ENCODE assay signal across 1 cellular context in the genomic region with DNA sequence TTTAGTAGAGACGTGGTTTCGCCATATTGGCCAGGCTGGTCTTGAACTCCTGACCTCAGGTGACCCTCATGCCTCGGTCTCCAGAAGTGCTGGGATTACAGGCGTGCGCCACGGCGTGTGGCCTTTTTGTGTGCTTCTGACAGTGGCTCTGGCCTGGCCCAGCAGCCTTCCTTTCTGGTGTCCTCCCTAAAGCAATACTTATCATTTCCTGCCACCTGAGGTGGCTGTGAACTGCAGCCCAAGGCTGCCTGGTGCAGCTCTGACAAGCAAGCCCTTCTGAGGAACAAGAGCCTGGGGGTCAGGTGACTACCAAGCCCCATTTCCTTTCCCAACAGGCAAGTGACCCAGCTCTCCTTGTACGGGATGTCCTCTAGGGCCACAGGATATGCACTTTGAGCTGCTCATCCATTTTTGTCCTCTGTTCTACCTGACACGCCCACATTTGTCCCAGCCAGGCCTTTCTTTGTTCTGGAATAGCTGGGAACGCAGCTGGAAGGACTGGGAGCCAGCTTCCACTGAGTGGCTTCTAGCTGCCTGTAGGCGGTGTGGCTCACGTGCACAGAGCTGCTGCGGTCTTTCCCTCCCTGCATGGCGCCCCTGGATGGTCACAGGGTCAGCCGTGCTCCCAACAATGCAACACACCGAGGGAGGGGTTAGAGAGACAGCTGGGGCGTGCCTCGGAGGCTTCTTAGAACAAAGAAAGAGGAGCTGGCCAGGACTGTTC.
TF ChIP-seq lines count a peak whose summit lies in the region.

No MANE protein-coding gene starts in this region.

TF ChIP-seq in K562, 482 proteins besides CTCF, POLR2A, EP300 and RAD21 (continued from another document and continues in another):
- TF ChIP-seq, protein P1, sequence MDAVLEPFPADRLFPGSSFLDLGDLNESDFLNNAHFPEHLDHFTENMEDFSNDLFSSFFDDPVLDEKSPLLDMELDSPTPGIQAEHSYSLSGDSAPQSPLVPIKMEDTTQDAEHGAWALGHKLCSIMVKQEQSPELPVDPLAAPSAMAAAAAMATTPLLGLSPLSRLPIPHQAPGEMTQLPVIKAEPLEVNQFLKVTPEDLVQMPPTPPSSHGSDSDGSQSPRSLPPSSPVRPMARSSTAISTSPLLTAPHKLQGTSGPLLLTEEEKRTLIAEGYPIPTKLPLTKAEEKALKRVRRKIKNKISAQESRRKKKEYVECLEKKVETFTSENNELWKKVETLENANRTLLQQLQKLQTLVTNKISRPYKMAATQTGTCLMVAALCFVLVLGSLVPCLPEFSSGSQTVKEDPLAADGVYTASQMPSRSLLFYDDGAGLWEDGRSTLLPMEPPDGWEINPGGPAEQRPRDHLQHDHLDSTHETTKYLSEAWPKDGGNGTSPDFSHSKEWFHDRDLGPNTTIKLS (IDR thresholded peaks at IDR 0.05; ENCODE audit: borderline replicate concordance, low read depth), result 0 out of 2 replicates have a peak, but pooled peaks have one; percentile 57
- TF ChIP-seq, protein P2, sequence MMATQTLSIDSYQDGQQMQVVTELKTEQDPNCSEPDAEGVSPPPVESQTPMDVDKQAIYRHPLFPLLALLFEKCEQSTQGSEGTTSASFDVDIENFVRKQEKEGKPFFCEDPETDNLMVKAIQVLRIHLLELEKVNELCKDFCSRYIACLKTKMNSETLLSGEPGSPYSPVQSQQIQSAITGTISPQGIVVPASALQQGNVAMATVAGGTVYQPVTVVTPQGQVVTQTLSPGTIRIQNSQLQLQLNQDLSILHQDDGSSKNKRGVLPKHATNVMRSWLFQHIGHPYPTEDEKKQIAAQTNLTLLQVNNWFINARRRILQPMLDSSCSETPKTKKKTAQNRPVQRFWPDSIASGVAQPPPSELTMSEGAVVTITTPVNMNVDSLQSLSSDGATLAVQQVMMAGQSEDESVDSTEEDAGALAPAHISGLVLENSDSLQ (IDR thresholded peaks at IDR 0.05), result peak; percentile 45; the same call in 1 of the 2 replicates
- TF ChIP-seq ZNF282 (CRISPR knock-in tag; IDR thresholded peaks at IDR 0.05), result no peak
- TF ChIP-seq, protein P3, sequence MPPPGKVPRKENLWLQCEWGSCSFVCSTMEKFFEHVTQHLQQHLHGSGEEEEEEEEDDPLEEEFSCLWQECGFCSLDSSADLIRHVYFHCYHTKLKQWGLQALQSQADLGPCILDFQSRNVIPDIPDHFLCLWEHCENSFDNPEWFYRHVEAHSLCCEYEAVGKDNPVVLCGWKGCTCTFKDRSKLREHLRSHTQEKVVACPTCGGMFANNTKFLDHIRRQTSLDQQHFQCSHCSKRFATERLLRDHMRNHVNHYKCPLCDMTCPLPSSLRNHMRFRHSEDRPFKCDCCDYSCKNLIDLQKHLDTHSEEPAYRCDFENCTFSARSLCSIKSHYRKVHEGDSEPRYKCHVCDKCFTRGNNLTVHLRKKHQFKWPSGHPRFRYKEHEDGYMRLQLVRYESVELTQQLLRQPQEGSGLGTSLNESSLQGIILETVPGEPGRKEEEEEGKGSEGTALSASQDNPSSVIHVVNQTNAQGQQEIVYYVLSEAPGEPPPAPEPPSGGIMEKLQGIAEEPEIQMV (tag; conservative IDR thresholded peaks at IDR 0.05; ENCODE audit: low read depth), result no peak
- TF ChIP-seq, protein P4, sequence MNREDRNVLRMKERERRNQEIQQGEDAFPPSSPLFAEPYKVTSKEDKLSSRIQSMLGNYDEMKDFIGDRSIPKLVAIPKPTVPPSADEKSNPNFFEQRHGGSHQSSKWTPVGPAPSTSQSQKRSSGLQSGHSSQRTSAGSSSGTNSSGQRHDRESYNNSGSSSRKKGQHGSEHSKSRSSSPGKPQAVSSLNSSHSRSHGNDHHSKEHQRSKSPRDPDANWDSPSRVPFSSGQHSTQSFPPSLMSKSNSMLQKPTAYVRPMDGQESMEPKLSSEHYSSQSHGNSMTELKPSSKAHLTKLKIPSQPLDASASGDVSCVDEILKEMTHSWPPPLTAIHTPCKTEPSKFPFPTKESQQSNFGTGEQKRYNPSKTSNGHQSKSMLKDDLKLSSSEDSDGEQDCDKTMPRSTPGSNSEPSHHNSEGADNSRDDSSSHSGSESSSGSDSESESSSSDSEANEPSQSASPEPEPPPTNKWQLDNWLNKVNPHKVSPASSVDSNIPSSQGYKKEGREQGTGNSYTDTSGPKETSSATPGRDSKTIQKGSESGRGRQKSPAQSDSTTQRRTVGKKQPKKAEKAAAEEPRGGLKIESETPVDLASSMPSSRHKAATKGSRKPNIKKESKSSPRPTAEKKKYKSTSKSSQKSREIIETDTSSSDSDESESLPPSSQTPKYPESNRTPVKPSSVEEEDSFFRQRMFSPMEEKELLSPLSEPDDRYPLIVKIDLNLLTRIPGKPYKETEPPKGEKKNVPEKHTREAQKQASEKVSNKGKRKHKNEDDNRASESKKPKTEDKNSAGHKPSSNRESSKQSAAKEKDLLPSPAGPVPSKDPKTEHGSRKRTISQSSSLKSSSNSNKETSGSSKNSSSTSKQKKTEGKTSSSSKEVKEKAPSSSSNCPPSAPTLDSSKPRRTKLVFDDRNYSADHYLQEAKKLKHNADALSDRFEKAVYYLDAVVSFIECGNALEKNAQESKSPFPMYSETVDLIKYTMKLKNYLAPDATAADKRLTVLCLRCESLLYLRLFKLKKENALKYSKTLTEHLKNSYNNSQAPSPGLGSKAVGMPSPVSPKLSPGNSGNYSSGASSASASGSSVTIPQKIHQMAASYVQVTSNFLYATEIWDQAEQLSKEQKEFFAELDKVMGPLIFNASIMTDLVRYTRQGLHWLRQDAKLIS (CRISPR knock-in tag; IDR thresholded peaks at IDR 0.05), result peak; percentile 75
- peak; percentile 49 for TF ChIP-seq NR2C1 (IDR thresholded peaks at IDR 0.05)
- TF ChIP-seq NR2C1 (tag; IDR thresholded peaks at IDR 0.05), result peak; percentile 63; the same call in 1 of the 2 replicates
- no peak for TF ChIP-seq ZC3H4 (CRISPR knock-in tag; IDR thresholded peaks at IDR 0.05; ENCODE audit: borderline replicate concordance)
- TF ChIP-seq, protein P5, sequence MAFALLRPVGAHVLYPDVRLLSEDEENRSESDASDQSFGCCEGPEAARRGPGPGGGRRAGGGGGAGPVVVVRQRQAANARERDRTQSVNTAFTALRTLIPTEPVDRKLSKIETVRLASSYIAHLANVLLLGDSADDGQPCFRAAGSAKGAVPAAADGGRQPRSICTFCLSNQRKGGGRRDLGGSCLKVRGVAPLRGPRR (CRISPR knock-in tag; IDR thresholded peaks at IDR 0.05), result no peak
- TF ChIP-seq ZNF445 (CRISPR knock-in tag; IDR thresholded peaks at IDR 0.05; ENCODE audit: low read depth), result no peak
- TF ChIP-seq PPARD (CRISPR knock-in tag; IDR thresholded peaks at IDR 0.05), result no peak
- no peak for TF ChIP-seq ZNF224 (CRISPR knock-in tag; IDR thresholded peaks at IDR 0.05)
- TF ChIP-seq, protein P6, sequence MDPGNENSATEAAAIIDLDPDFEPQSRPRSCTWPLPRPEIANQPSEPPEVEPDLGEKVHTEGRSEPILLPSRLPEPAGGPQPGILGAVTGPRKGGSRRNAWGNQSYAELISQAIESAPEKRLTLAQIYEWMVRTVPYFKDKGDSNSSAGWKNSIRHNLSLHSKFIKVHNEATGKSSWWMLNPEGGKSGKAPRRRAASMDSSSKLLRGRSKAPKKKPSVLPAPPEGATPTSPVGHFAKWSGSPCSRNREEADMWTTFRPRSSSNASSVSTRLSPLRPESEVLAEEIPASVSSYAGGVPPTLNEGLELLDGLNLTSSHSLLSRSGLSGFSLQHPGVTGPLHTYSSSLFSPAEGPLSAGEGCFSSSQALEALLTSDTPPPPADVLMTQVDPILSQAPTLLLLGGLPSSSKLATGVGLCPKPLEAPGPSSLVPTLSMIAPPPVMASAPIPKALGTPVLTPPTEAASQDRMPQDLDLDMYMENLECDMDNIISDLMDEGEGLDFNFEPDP (CRISPR knock-in tag; IDR thresholded peaks at IDR 0.05), result no peak
- no peak for TF ChIP-seq SETDB1 (IDR thresholded peaks at IDR 0.05; ENCODE audit: low read length)
- TF ChIP-seq, protein P7, sequence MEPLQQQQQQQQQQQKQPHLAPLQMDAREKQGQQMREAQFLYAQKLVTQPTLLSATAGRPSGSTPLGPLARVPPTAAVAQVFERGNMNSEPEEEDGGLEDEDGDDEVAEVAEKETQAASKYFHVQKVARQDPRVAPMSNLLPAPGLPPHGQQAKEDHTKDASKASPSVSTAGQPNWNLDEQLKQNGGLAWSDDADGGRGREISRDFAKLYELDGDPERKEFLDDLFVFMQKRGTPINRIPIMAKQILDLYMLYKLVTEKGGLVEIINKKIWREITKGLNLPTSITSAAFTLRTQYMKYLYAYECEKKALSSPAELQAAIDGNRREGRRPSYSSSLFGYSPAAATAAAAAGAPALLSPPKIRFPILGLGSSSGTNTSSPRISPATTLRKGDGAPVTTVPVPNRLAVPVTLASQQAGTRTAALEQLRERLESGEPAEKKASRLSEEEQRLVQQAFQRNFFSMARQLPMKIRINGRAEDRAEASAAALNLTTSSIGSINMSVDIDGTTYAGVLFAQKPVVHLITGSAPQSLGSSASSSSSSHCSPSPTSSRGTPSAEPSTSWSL (CRISPR knock-in tag; IDR thresholded peaks at IDR 0.05; ENCODE audit: borderline replicate concordance), result no peak
- TF ChIP-seq ZC3H11A (IDR thresholded peaks at IDR 0.05; ENCODE audit: low read depth, low read length), result no peak
- TF ChIP-seq, protein P8, sequence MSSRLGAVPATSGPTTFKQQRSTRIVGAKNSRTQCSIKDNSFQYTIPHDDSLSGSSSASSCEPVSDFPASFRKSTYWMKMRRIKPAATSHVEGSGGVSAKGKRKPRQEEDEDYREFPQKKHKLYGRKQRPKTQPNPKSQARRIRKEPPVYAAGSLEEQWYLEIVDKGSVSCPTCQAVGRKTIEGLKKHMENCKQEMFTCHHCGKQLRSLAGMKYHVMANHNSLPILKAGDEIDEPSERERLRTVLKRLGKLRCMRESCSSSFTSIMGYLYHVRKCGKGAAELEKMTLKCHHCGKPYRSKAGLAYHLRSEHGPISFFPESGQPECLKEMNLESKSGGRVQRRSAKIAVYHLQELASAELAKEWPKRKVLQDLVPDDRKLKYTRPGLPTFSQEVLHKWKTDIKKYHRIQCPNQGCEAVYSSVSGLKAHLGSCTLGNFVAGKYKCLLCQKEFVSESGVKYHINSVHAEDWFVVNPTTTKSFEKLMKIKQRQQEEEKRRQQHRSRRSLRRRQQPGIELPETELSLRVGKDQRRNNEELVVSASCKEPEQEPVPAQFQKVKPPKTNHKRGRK (tag; IDR thresholded peaks at IDR 0.05), result no peak
- TF ChIP-seq CREB1 (IDR thresholded peaks at IDR 0.05), result no peak
- TF ChIP-seq CREB1 (CRISPR knock-in tag; IDR thresholded peaks at IDR 0.05), result peak; percentile 63; the same call in 1 of the 2 replicates
- no peak for TF ChIP-seq PURB (CRISPR knock-in tag; IDR thresholded peaks at IDR 0.05; ENCODE audit: low read depth)
- TF ChIP-seq SREBF1 (IDR thresholded peaks at IDR 0.05; ENCODE audit: borderline replicate concordance, low read depth, low read length), result no peak
- TF ChIP-seq, protein P9, sequence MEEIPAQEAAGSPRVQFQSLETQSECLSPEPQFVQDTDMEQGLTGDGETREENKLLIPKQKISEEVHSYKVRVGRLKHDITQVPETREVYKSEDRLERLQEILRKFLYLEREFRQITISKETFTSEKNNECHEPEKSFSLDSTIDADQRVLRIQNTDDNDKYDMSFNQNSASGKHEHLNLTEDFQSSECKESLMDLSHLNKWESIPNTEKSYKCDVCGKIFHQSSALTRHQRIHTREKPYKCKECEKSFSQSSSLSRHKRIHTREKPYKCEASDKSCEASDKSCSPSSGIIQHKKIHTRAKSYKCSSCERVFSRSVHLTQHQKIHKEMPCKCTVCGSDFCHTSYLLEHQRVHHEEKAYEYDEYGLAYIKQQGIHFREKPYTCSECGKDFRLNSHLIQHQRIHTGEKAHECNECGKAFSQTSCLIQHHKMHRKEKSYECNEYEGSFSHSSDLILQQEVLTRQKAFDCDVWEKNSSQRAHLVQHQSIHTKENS (CRISPR knock-in tag; IDR thresholded peaks at IDR 0.05), result no peak
- TF ChIP-seq, protein P10, sequence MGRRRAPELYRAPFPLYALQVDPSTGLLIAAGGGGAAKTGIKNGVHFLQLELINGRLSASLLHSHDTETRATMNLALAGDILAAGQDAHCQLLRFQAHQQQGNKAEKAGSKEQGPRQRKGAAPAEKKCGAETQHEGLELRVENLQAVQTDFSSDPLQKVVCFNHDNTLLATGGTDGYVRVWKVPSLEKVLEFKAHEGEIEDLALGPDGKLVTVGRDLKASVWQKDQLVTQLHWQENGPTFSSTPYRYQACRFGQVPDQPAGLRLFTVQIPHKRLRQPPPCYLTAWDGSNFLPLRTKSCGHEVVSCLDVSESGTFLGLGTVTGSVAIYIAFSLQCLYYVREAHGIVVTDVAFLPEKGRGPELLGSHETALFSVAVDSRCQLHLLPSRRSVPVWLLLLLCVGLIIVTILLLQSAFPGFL (CRISPR knock-in tag; IDR thresholded peaks at IDR 0.05), result no peak
- TF ChIP-seq ZBED1 (IDR thresholded peaks at IDR 0.05), result no peak
- TF ChIP-seq ELF2 (CRISPR knock-in tag; IDR thresholded peaks at IDR 0.05), result no peak
- TF ChIP-seq TEAD1 (CRISPR knock-in tag; IDR thresholded peaks at IDR 0.05), result peak in 1 of 2 experiments; percentile 74; a peak in 1 of 4 replicates
- no peak for TF ChIP-seq POLR2H (tag; IDR thresholded peaks at IDR 0.05; ENCODE audit: low read depth)
- TF ChIP-seq, protein P11, sequence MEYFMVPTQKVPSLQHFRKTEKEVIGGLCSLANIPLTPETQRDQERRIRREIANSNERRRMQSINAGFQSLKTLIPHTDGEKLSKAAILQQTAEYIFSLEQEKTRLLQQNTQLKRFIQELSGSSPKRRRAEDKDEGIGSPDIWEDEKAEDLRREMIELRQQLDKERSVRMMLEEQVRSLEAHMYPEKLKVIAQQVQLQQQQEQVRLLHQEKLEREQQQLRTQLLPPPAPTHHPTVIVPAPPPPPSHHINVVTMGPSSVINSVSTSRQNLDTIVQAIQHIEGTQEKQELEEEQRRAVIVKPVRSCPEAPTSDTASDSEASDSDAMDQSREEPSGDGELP (CRISPR knock-in tag; IDR thresholded peaks at IDR 0.05; ENCODE audit: borderline replicate concordance), result peak; percentile 83
- no peak for TF ChIP-seq PRPF4 (IDR thresholded peaks at IDR 0.05; ENCODE audit: insufficient read depth, low read depth, low read length, poor library complexity, severe bottlenecking)
- no peak for TF ChIP-seq ILF3 (IDR thresholded peaks at IDR 0.05; ENCODE audit: borderline replicate concordance)
- no peak; the same call in none of the 2 replicates for TF ChIP-seq NBN (IDR thresholded peaks at IDR 0.05; ENCODE audit: low read depth)
- TF ChIP-seq ZNF384 (IDR thresholded peaks at IDR 0.05; ENCODE audit: low read depth, low read length), result no peak
- TF ChIP-seq, protein P12, sequence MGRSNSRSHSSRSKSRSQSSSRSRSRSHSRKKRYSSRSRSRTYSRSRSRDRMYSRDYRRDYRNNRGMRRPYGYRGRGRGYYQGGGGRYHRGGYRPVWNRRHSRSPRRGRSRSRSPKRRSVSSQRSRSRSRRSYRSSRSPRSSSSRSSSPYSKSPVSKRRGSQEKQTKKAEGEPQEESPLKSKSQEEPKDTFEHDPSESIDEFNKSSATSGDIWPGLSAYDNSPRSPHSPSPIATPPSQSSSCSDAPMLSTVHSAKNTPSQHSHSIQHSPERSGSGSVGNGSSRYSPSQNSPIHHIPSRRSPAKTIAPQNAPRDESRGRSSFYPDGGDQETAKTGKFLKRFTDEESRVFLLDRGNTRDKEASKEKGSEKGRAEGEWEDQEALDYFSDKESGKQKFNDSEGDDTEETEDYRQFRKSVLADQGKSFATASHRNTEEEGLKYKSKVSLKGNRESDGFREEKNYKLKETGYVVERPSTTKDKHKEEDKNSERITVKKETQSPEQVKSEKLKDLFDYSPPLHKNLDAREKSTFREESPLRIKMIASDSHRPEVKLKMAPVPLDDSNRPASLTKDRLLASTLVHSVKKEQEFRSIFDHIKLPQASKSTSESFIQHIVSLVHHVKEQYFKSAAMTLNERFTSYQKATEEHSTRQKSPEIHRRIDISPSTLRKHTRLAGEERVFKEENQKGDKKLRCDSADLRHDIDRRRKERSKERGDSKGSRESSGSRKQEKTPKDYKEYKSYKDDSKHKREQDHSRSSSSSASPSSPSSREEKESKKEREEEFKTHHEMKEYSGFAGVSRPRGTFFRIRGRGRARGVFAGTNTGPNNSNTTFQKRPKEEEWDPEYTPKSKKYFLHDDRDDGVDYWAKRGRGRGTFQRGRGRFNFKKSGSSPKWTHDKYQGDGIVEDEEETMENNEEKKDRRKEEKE (IDR thresholded peaks at IDR 0.05; ENCODE audit: borderline replicate concordance in 1 of 2, control insufficient read depth in 1 of 2, low read depth in 2 of 2, low read length in 1 of 2), result no peak
- no peak for TF ChIP-seq SAFB (IDR thresholded peaks at IDR 0.05; ENCODE audit: borderline replicate concordance, low read depth, low read length)
- no peak for TF ChIP-seq HNRNPL (IDR thresholded peaks at IDR 0.05; ENCODE audit: low read depth, low read length)
